ENCODE assay signal across 1 cellular context in genomic region chr3:50373865-50374188, GRCh38.
TF ChIP-seq lines count a peak whose summit lies in the region.

No MANE protein-coding gene starts in this region.

TF ChIP-seq in H1, 55 proteins besides CTCF, POLR2A, EP300 and RAD21:
- no peak for TF ChIP-seq SP4 (IDR thresholded peaks at IDR 0.05; ENCODE audit: low read length)
